In genomic region chr19:46002678-46003275, GRCh38 we compare ENCODE assay signal across 9 cellular contexts. TPM values are rescaled to one million over a fixed set of nuclear protein-coding genes. Genes with fewer than 3 reads are reported as not detected.
"Had no signal": no experiment of that assay in that cellular context is flagged by ENCODE, and none has a peak within 500 bp of the region (broad histone marks: within the 10 kb centered on the region; RNA-seq: fewer than 3 reads in every experiment).

No MANE protein-coding gene starts in this region.

- H3K4me2 ChIP-seq: KMS-11 had no signal

- DNase-seq: IMR-90, KBM-7, KG1 had no signal

- H3K27ac ChIP-seq: HL-60, KMS-11 had no signal

- FAIRE-seq: HTR-8/SVneo had no signal

- H3K9ac ChIP-seq: KMS-11 had no signal

RNA-seq across cellular contexts. Expression of gene PGLYRP1, which starts 20.1 kb away (rescaled TPM):
- total RNA-seq: HT-29, HT1080, IMR-90 had no signal
- polyA plus RNA-seq: IgD-negative memory B cell, IMR-90 had no signal

RNA-seq across cellular contexts. Expression of gene NOVA2, which starts 29.1 kb away (rescaled TPM):
- total RNA-seq: HT-29, IMR-90 had no signal
- polyA plus RNA-seq: IgD-negative memory B cell had no signal

RNA-seq across cellular contexts. Expression of gene IGFL4, which starts 38.0 kb away (rescaled TPM):
- total RNA-seq: HT1080, IMR-90 had no signal
- polyA plus RNA-seq: IgD-negative memory B cell, IMR-90 had no signal
